In the genomic region with DNA sequence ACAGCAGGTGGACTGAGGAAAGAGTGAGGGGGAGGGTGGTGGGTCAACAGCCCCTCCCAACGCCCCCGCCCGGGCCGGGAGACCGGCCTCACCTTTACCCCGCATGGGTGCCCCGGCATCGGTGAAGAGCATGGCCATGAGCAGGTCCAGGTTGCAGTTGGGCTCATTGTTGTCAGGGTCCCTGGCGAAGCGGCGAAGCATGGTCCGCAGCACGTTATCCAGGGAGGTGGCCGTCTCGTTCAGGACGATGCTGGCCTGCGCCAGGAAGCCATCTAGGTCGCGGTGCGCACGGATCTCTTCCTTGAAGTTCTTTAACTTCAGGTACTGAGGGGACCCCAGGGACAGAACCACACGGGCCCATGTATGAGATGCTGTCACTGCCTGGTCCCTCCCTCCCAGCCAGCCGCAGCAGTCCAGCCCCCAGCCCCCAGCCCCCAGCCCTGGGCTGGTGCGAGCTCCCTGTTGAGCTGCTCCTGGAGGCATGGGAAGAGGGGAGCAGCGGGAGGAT, we compare ENCODE assay signal across 26 cellular contexts. TPM values are rescaled to one million over a fixed set of nuclear protein-coding genes. Genes with fewer than 3 reads are reported as not detected.
"Had no signal": no experiment of that assay in that cellular context is flagged by ENCODE, and none has a peak within 500 bp of the region (broad histone marks: within the 10 kb centered on the region; RNA-seq: fewer than 3 reads in every experiment).

No MANE protein-coding gene starts in this region.

- H3K27ac ChIP-seq: neural progenitor cell, neutrophil, pancreas, psoas muscle, skin epidermis, stomach, thoracic aorta, thyroid gland, tibial nerve, upper lobe of left lung, vagina had no signal

- DNase-seq: naive thymus-derived CD4-positive, alpha-beta T cell; natural killer cell; nucleus accumbens; psoas muscle; stimulated activated CD4-positive, alpha-beta T cell treated with anti-CD3 and anti-CD28 coated beads, Interleukin-15, amount 100 ng/mL, for 24 hours; stimulated activated CD4-positive, alpha-beta T cell treated with anti-CD3 and anti-CD28 coated beads, Interleukin-2, amount 100 ng/mL, for 24 hours; stimulated activated CD4-positive, alpha-beta T cell treated with anti-CD3 and anti-CD28 coated beads, Interleukin-2, amount 100 ng/mL, for 48 hours; stimulated activated CD4-positive, alpha-beta T cell treated with anti-CD3 and anti-CD28 coated beads, Interleukin-4, amount 100 ng/mL, for 24 hours; stimulated activated naive B cell treated with anti-CD40 and anti-IgM and Interleukin-4, amounts not matched to agents 10 μg/mL and 1 μg/mL and 100 μg/mL, for 72 hours; stimulated activated naive CD4-positive, alpha-beta T cell treated with Interleukin-2 at 50 U/mL for 16 hours; stomach; thyroid gland; trophoblast cell had no signal

- H3K36me3 ChIP-seq: neural progenitor cell, neutrophil, pancreas, stomach, thoracic aorta, tibial nerve, upper lobe of left lung, vagina had no signal

- ATAC-seq: naive thymus-derived CD4-positive, alpha-beta T cell; natural killer cell; pancreas; psoas muscle; right cardiac atrium; sciatic nerve; stimulated activated effector memory CD8-positive, alpha-beta T cell treated with anti-CD3 and anti-CD28 coated beads, Interleukin-12 subunit alpha, Interleukin-12 subunit beta, amount 100 ng/mL, for 72 hours; stimulated activated naive B cell treated with anti-CD40 and anti-IgM and Interleukin-4, amounts not matched to agents 10 μg/mL and 1 μg/mL and 100 μg/mL, for 72 hours had no signal

- H3K9ac ChIP-seq: neural progenitor cell had no signal

- H3K4me2 ChIP-seq: neural progenitor cell, smooth muscle cell had no signal

- H3K27me3 ChIP-seq: thyroid gland had no signal

- FAIRE-seq: pancreas, urothelium cell line had no signal

- H3K4me3 ChIP-seq: neural progenitor cell, pancreas, psoas muscle, skin epidermis, smooth muscle cell, stomach, thoracic aorta, thyroid gland, tibial nerve, upper lobe of left lung, vagina had no signal

- H3K4me1 ChIP-seq: neural progenitor cell, pancreas, psoas muscle had no signal

- H2AFZ ChIP-seq: neural progenitor cell had no signal

- H3K9me3 ChIP-seq: neutrophil, pancreas, psoas muscle, stomach, thoracic aorta, thyroid gland, tibial nerve, upper lobe of left lung, vagina had no signal

RNA-seq across cellular contexts. Expression of a gene that starts 4.9 kb away (rescaled TPM):
- polyA plus RNA-seq: naive thymus-derived CD4-positive, alpha-beta T cell had no signal
